In genomic region chr15:38075466-38075865, GRCh38 we compare ENCODE assay signal across 19 cellular contexts.
A peak's percentile ranks its signal among the peaks of the same experiment; 100 is the strongest.
DNase-seq lines count a peak whose midpoint lies in the region; ATAC-seq and TF ChIP-seq lines count a peak whose summit lies in the region.
"Had no signal": no experiment of that assay in that cellular context is flagged by ENCODE, and none has a peak within 500 bp of the region (broad histone marks: within the 10 kb centered on the region; RNA-seq: fewer than 3 reads in every experiment).

No MANE protein-coding gene starts in this region.

- no peaks in the 10 kb centered on the region for H3K79me2 ChIP-seq in DOHH2 (ENCODE audit: control insufficient read depth, low read length)
- H3K79me2 ChIP-seq in OCI-LY1 (ENCODE audit: insufficient read depth, low read length), result no peaks in the 10 kb centered on the region

- no peak for ATAC-seq in GM19035 (IDR thresholded peaks at IDR 0.05; ENCODE audit: unreplicated experiment)
- no peak for ATAC-seq in HG02759 (IDR thresholded peaks at IDR 0.05; ENCODE audit: unreplicated experiment)
- ATAC-seq: A549, PC-3, SK-N-SH treated with all-trans-retinoic acid at 6 μM for 48 hours had no signal

- H3K4me3 Mint-ChIP-seq in neural crest cell, result peak overlapping the region; percentile 18

- H3F3A ChIP-seq in DOHH2 (ENCODE audit: control insufficient read depth, insufficient read depth) (peaks cover 7% of the 10 kb centered on the region), OCI-LY1 (ENCODE audit: insufficient read depth, low read length) (no peaks in the 10 kb centered on the region)

- no peak overlapping the region for H2AFZ ChIP-seq in OCI-LY1 (ENCODE audit: low read length)

- H3K36me3 ChIP-seq in DOHH2 (ENCODE audit: control insufficient read depth, low read length) (0 out of 2 replicates have a peak, but pooled peaks cover 5% of the 10 kb centered on the region), OCI-LY1 (ENCODE audit: insufficient read depth, low read length) (no peaks in the 10 kb centered on the region)

- H3K27me3 Mint-ChIP-seq in neural crest cell (ENCODE audit: low read depth), result no peaks in the 10 kb centered on the region

- TF ChIP-seq CTCF in DOHH2 (IDR thresholded peaks at IDR 0.05; ENCODE audit: low read depth, low read length, poor library complexity, severe bottlenecking), result no peak
- no peak for TF ChIP-seq CTCF in OCI-LY1 (IDR thresholded peaks at IDR 0.05; ENCODE audit: low read length)
- TF ChIP-seq CTCF in neural crest cell (conservative IDR thresholded peaks at IDR 0.05), result no peak

- H3K4me1 ChIP-seq in DOHH2 (ENCODE audit: control insufficient read depth, low read length) (peaks cover 90% of the 10 kb centered on the region), OCI-LY1 (ENCODE audit: insufficient read depth, low read length, severe bottlenecking) (peaks cover 98% of the 10 kb centered on the region)

- peak overlapping the region; percentile 54; the same call in 1 of the 2 replicates for H3K9ac ChIP-seq in OCI-LY1 (ENCODE audit: low read length)

- no peaks in the 10 kb centered on the region for H3K36me3 Mint-ChIP-seq in neural crest cell (ENCODE audit: low read depth)

- H3K4me1 Mint-ChIP-seq in neural crest cell, result peaks cover 73% of the 10 kb centered on the region

- H3K27ac ChIP-seq in DOHH2 (ENCODE audit: low read depth, low read length) (peak overlapping the region; percentile 28; the same call in 1 of the 2 replicates), OCI-LY1 (ENCODE audit: low read depth, low read length, poor library complexity, severe bottlenecking) (peak overlapping the region; percentile 97), epithelial cell of prostate (no peak overlapping the region)
- H3K27ac ChIP-seq: A549, C4-2B had no signal

- no peaks in the 10 kb centered on the region for H3K9me3 ChIP-seq in DOHH2 (ENCODE audit: control insufficient read depth, insufficient read depth, low read length)
- no peaks in the 10 kb centered on the region for H3K9me3 ChIP-seq in OCI-LY1 (ENCODE audit: low read length)
- H3K9me3 ChIP-seq: A549 had no signal

- H4K20me1 ChIP-seq in DOHH2 (ENCODE audit: control insufficient read depth, insufficient read depth, low read depth, low read length) (no peaks in the 10 kb centered on the region), OCI-LY1 (ENCODE audit: insufficient read depth, low read length) (no peaks in the 10 kb centered on the region)

- H3K4me2 ChIP-seq in DOHH2 (ENCODE audit: low read length) (peak overlapping the region; percentile 64), OCI-LY1 (ENCODE audit: low read length) (peak overlapping the region; percentile 72)
- H3K4me2 ChIP-seq: A549 had no signal

- H3K27me3 ChIP-seq in DOHH2 (ENCODE audit: control insufficient read depth, low read length) (peaks cover 17% of the 10 kb centered on the region), OCI-LY1 (ENCODE audit: insufficient read depth, low read length) (no peaks in the 10 kb centered on the region)

- H3K9me2 ChIP-seq in DOHH2 (replicated peaks; ENCODE audit: control insufficient read depth, low read length), result no peaks in the 10 kb centered on the region
- no peaks in the 10 kb centered on the region for H3K9me2 ChIP-seq in OCI-LY1 (ENCODE audit: low read depth, low read length)

- H3K9me3 Mint-ChIP-seq in neural crest cell, result no peaks in the 10 kb centered on the region

- H3K4me3 ChIP-seq in DOHH2 (ENCODE audit: low read length) (peak overlapping the region; percentile 4; the same call in 1 of the 2 replicates), OCI-LY1 (ENCODE audit: low read depth, low read length, poor library complexity, severe bottlenecking) (peak overlapping the region; percentile 43)
- H3K4me3 ChIP-seq: A549 had no signal

- DNase-seq in epithelial cell of prostate (ENCODE audit: low read depth, low spot score) (peak; percentile 20), neural crest cell (ENCODE audit: low read depth, low spot score) (no peak)
- DNase-seq in effector CD8-positive, alpha-beta T cell (lab: John Stamatoyannopoulos, UW), result no peak
- DNase-seq: H7, NCI-H1105 treated with DMSO at 0.1 percent for 48 hours, NCI-H1694, NCI-H2081 treated with DMSO at 0.1 percent for 48 hours, NCI-H510A, NCI-H748 treated with DMSO at 0.1 percent for 48 hours, PC-3, RPMI8226, SHP77 treated with DMSO at 0.1 percent for 48 hours had no signal

- no peak overlapping the region for H3K27ac Mint-ChIP-seq in neural crest cell (ENCODE audit: unreplicated experiment)
